In the genomic region with DNA sequence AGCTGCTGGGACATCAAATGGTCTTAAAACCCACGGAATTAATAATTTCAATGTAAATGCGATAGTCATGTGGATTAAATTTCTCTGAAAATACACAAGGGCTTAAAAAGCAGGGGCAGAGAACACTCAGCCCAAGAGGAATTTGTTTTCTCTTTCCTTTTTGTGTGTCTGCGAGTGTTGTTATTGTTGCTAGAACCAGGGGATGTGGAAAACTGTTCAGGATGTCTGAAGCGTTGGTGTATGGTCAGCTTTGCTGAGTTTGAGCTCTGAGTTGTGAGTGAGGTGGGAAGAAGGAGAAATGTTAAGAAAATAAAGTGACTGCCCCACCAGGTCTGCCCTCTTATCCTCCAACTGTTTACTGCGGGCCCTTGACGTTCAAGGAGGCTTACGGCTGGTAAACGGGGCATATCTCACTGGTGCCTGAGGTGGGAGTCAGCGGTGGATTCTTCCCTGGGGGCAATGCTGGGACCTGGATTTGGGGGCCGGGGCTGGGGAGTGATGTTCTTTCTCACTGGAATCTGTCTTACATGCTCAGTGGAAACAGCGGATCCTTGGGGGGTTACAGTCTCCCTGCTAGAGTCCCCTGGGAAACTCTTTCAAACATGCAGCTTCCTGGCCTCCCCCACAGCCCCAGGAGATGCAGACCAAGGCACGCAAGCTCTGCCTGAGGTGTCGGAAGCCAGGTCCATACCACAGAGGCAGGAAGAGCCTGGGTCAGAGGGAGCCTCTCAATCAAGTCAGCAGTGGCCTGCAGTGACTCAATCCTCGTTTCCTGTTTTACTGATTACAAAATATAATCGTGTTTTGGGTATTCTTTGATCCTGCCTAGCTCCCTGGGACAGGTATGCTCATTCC, we compare ENCODE assay signal across 9 cellular contexts. TPM values are rescaled to one million over a fixed set of nuclear protein-coding genes. Genes with fewer than 3 reads are reported as not detected.
DNase-seq lines count a peak whose midpoint lies in the region; ATAC-seq and TF ChIP-seq lines count a peak whose summit lies in the region.
"Had no signal": no experiment of that assay in that cellular context is flagged by ENCODE, and none has a peak within 500 bp of the region (broad histone marks: within the 10 kb centered on the region; RNA-seq: fewer than 3 reads in every experiment).

No MANE protein-coding gene starts in this region.

- H3K36me3 Mint-ChIP-seq in activated CD4-positive, alpha-beta T cell treated with anti-CD3 and anti-CD28 coated beads for 36 hours (ENCODE audit: low read depth) = no peaks in the 10 kb centered on the region
- H3K36me3 Mint-ChIP-seq in MCF 10A (ENCODE audit: insufficient read depth, unreplicated experiment) = no peaks in the 10 kb centered on the region

- no peak overlapping the region for H3K4me3 Mint-ChIP-seq in activated CD4-positive, alpha-beta T cell treated with anti-CD3 and anti-CD28 coated beads for 36 hours
- H3K4me3 Mint-ChIP-seq in MCF 10A (ENCODE audit: unreplicated experiment) = no peak overlapping the region

- no peaks in the 10 kb centered on the region for H3K4me1 Mint-ChIP-seq in activated CD4-positive, alpha-beta T cell treated with anti-CD3 and anti-CD28 coated beads for 36 hours
- peaks cover 12% of the 10 kb centered on the region for H3K4me1 Mint-ChIP-seq in MCF 10A (ENCODE audit: insufficient read depth, unreplicated experiment)

- DNase-seq in activated CD4-positive, alpha-beta T cell treated with anti-CD3 and anti-CD28 coated beads for 36 hours = peak; percentile 28
- no peak for DNase-seq in activated CD4-positive, alpha-beta T cell treated with anti-CD3 and anti-CD28 coated beads, Interleukin-2, amount 50 U/mL, for 1 hour
- peak; percentile 97 for DNase-seq in M059J (ENCODE audit: low read depth)
- DNase-seq in MCF 10A (ENCODE audit: unreplicated experiment) = peak; percentile 69
- DNase-seq in stimulated activated CD8-positive, alpha-beta memory T cell treated with anti-CD3 and anti-CD28 coated beads, Interleukin-4, amount 100 ng/mL, for 48 hours = peak; percentile 24
- no peak for DNase-seq in hypothalamus (lab: John Stamatoyannopoulos, UW)

- CTCF ChIA-PET in activated CD4-positive, alpha-beta T cell treated with anti-CD3 and anti-CD28 coated beads for 36 hours (lab: Charles Lee) = interaction anchor here (0.5 to 3.0 kb wide), 4 partner anchors 8 to 365 kb away, joined by 3 to 9 read pairs (median 3); no protein-coding TSS in a partner anchor
- CTCF ChIA-PET in MCF 10A (lab: Yijun Ruan, JAX) = interaction anchor here (0.7 to 2.5 kb wide), 3 partner anchors 22 to 137 kb away, joined by 3 to 9 read pairs (median 4); no protein-coding TSS in a partner anchor

- peak; percentile 75 for ATAC-seq in activated CD4-positive, alpha-beta T cell treated with anti-CD3 and anti-CD28 coated beads for 36 hours
- no peak for ATAC-seq in HG03378 (IDR thresholded peaks at IDR 0.05; ENCODE audit: unreplicated experiment)
- no peak for ATAC-seq in GM18519 (IDR thresholded peaks at IDR 0.05; ENCODE audit: low FRiP score, unreplicated experiment)
- ATAC-seq: A549 had no signal

- TF ChIP-seq CTCF in MCF 10A (IDR thresholded peaks at IDR 0.05; ENCODE audit: unreplicated experiment) = no peak

- no peaks in the 10 kb centered on the region for H3K9me3 Mint-ChIP-seq in activated CD4-positive, alpha-beta T cell treated with anti-CD3 and anti-CD28 coated beads for 36 hours (ENCODE audit: low read depth)
- peaks cover 7% of the 10 kb centered on the region for H3K9me3 Mint-ChIP-seq in MCF 10A (ENCODE audit: unreplicated experiment)

- H3K27ac Mint-ChIP-seq in activated CD4-positive, alpha-beta T cell treated with anti-CD3 and anti-CD28 coated beads for 36 hours = no peak overlapping the region
- no peak overlapping the region for H3K27ac Mint-ChIP-seq in MCF 10A (ENCODE audit: low read depth, unreplicated experiment)

- BruUV-seq in MCF 10A (replicated peaks; lab: Mats Ljungman, UMichigan) = no TSS peak

- intact Hi-C loops in activated CD4-positive, alpha-beta T cell treated with anti-CD3 and anti-CD28 coated beads for 36 hours (cut with DNase I, micrococcal nuclease) = no loop called here
- intact Hi-C loops in MCF 10A (cut with micrococcal nuclease) = no loop called here

- POLR2A ChIA-PET in activated CD4-positive, alpha-beta T cell treated with anti-CD3 and anti-CD28 coated beads for 36 hours (lab: Charles Lee) = no interaction called here
- POLR2A ChIA-PET in MCF 10A (lab: Yijun Ruan, JAX) = no interaction called here

- H3K27me3 Mint-ChIP-seq in activated CD4-positive, alpha-beta T cell treated with anti-CD3 and anti-CD28 coated beads for 36 hours = peaks cover 21% of the 10 kb centered on the region
- peaks cover 10% of the 10 kb centered on the region for H3K27me3 Mint-ChIP-seq in MCF 10A (ENCODE audit: insufficient read depth, unreplicated experiment)

RNA-seq across cellular contexts. Expression of gene ITGA11, which starts 41.8 kb away (rescaled TPM):
- 1 to 10 TPM; 2.9 to 3.2 TPM for total RNA-seq in activated CD4-positive, alpha-beta T cell treated with anti-CD3 and anti-CD28 coated beads for 36 hours
- 31.2 and 54.7 TPM in 2 replicates for total RNA-seq in M059J (2014; rRNA removed; shearing (Covaris generic))
- 0.19 TPM in 1 of 2 replicates, not detected in the other for total RNA-seq in MCF 10A (2022)

Comparison
In these comparisons a context has a peak if more than half of its experiments do, and no peak if none do; other contexts are left out.
1. DNase-seq: peak in activated CD4-positive, alpha-beta T cell treated with anti-CD3 and anti-CD28 coated beads for 36 hours (single experiment), M059J (single experiment), MCF 10A (single experiment) and stimulated activated CD8-positive, alpha-beta memory T cell treated with anti-CD3 and anti-CD28 coated beads, Interleukin-4, amount 100 ng/mL, for 48 hours (single experiment); none in activated CD4-positive, alpha-beta T cell treated with anti-CD3 and anti-CD28 coated beads, Interleukin-2, amount 50 U/mL, for 1 hour (single experiment) and hypothalamus (0 of 51).